In genomic region chr7:138417840-138418239, GRCh38 we compare ENCODE assay signal across 11 cellular contexts. TPM values are rescaled to one million over a fixed set of nuclear protein-coding genes. Genes with fewer than 3 reads are reported as not detected.
DNase-seq lines count a peak whose midpoint lies in the region; ATAC-seq and TF ChIP-seq lines count a peak whose summit lies in the region.
"Had no signal": no experiment of that assay in that cellular context is flagged by ENCODE, and none has a peak within 500 bp of the region (broad histone marks: within the 10 kb centered on the region; RNA-seq: fewer than 3 reads in every experiment).

No MANE protein-coding gene starts in this region.

- H3K4me1 ChIP-seq in body of pancreas (peaks cover 18% of the 10 kb centered on the region), mucosa of descending colon (ENCODE audit: low read depth) (no peaks in the 10 kb centered on the region)

- H3K27me3 ChIP-seq in body of pancreas (no peaks in the 10 kb centered on the region), H7 (ENCODE audit: control insufficient read depth, insufficient read depth, low read length) (no peaks in the 10 kb centered on the region)

- H3K9me3 ChIP-seq in body of pancreas (no peaks in the 10 kb centered on the region), mucosa of descending colon (no peaks in the 10 kb centered on the region)

- ATAC-seq in body of pancreas: peak; percentile 74
- peak; percentile 81 for ATAC-seq in mucosa of descending colon
- ATAC-seq in HG03039 (IDR thresholded peaks at IDR 0.05; ENCODE audit: unreplicated experiment): no peak
- ATAC-seq in HG02759 (IDR thresholded peaks at IDR 0.05; ENCODE audit: unreplicated experiment): no peak
- ATAC-seq: HCT116 had no signal

- TF ChIP-seq CTCF in body of pancreas (IDR thresholded peaks at IDR 0.05) (no peak), mucosa of descending colon (IDR thresholded peaks at IDR 0.05) (no peak)

- no peak for TF ChIP-seq POLR2A in body of pancreas (IDR thresholded peaks at IDR 0.05)

- intact Hi-C loops in body of pancreas (cut with DNase I): no loop called here
- intact Hi-C loops in mucosa of descending colon (cut with DNase I, micrococcal nuclease): no loop called here

- DNase-seq in HuH-7 (ENCODE audit: low spot score) (peak; percentile 15), body of pancreas (no peak), mucosa of descending colon (no peak), H7 (no peak)
- no peak for DNase-seq in activated CD4-positive, alpha-beta T cell treated with anti-CD3 and anti-CD28 coated beads for 1 hour
- DNase-seq: CD8-positive, alpha-beta memory T cell; DMS53; GF-D8 had no signal

- peak overlapping the region in 1 of 4 donors; percentile 34 for H3K27ac ChIP-seq in body of pancreas

- H3K4me3 ChIP-seq in body of pancreas: no peak overlapping the region
- no peak overlapping the region for H3K4me3 ChIP-seq in mucosa of descending colon
- H3K4me3 ChIP-seq in H7 (ENCODE audit: insufficient read depth, low read depth, low read length): no peak overlapping the region

- WGBS in body of pancreas, 2 donors: 8 to 15% methylated on average over 1 of the region's 1 CpG

- H3K36me3 ChIP-seq in body of pancreas (replicated peaks in 1 of 2; ENCODE audit: insufficient read depth in 1 of 2, low read depth in 2 of 2) (no peaks in the 10 kb centered on the region), mucosa of descending colon (ENCODE audit: low read depth) (no peaks in the 10 kb centered on the region), H7 (replicated peaks; ENCODE audit: control insufficient read depth, insufficient read depth, low read length) (no peaks in the 10 kb centered on the region)

RNA-seq across cellular contexts. Expression of gene TRIM24, which starts 42.2 kb away (rescaled TPM):
- total RNA-seq in body of pancreas (10 to 100 TPM; 12.2 to 12.5 TPM), mucosa of descending colon (10 to 100 TPM; 17.5 to 21.2 (median 18.9) TPM)
- 102 and 132 TPM in 2 replicates for total RNA-seq in H7 (2014; rRNA removed; shearing (Covaris generic))

Comparison
In these comparisons a context has a peak if more than half of its experiments do, and no peak if none do; other contexts are left out.
1. ATAC-seq: peak in body of pancreas (single experiment) and mucosa of descending colon (single experiment); none in HG03039 (single experiment) and HG02759 (single experiment).